ENCODE assay signal across 22 cellular contexts in genomic region chr4:90515191-90515590, GRCh38.
"Had no signal": no experiment of that assay in that cellular context is flagged by ENCODE, and none has a peak within 500 bp of the region (broad histone marks: within the 10 kb centered on the region; RNA-seq: fewer than 3 reads in every experiment).

No MANE protein-coding gene starts in this region.

- H3K36me3 ChIP-seq: ascending aorta, SJCRH30 had no signal

- H3K9me3 ChIP-seq: ascending aorta, SJCRH30 had no signal

- H3K27ac ChIP-seq: ascending aorta, SJCRH30, SK-N-MC had no signal

- H3K27me3 ChIP-seq: ascending aorta, SJCRH30 had no signal

- H3K4me3 ChIP-seq: ascending aorta, K562, SJCRH30, SK-N-MC had no signal

- H3K4me1 ChIP-seq: ascending aorta, SJCRH30 had no signal

- DNase-seq: activated CD4-positive, alpha-beta T cell treated with anti-CD3 and anti-CD28 coated beads, Interleukin-2, amount 10 ng/mL, durations not matched to agents 24 days and 14 days; activated CD4-positive, alpha-beta T cell treated with anti-CD3 and anti-CD28 coated beads, Interleukin-2, amount 50 U/mL, for 4 hours; activated CD8-positive, alpha-beta T cell treated with anti-CD3 and anti-CD28 coated beads for 36 hours; activated gamma-delta T cell treated with Interleukin-2 at 50 U/mL for 16 hours; activated naive CD4-positive, alpha-beta T cell treated with anti-CD3 and anti-CD28 coated beads, Interleukin-2, amount 10 ng/mL, durations not matched to agents 7 days and 5 days; activated naive CD8-positive, alpha-beta T cell treated with anti-CD3 and anti-CD28 coated beads, Interleukin-2, amount 50 U/mL, for 24 hours; activated T-cell treated with anti-CD3 and anti-CD28 coated beads, Interleukin-2, amount 50 U/mL, for 1 hour; amygdala; caudate nucleus; IMR-90; NCI-H1105; NCI-H1417 treated with DMSO at 0.1 percent for 48 hours; NCI-H1694; NCI-H1930; NCI-H345; NCI-H524 treated with DMSO at 0.1 percent for 48 hours; SHP77; SJCRH30; T1000 had no signal
